In genomic region chr20:48722002-48722731, GRCh38 we compare ENCODE assay signal across 8 cellular contexts.
DNase-seq lines count a peak whose midpoint lies in the region; ATAC-seq and TF ChIP-seq lines count a peak whose summit lies in the region.

No MANE protein-coding gene starts in this region.

- DNase-seq in UCSD-AML1 (lab: John Stamatoyannopoulos, UW; ENCODE audit: unreplicated experiment) (peak; percentile 65), cardiac septum (ENCODE audit: low spot score) (peak; percentile 85), GM13976 (ENCODE audit: low spot score) (no peak)
- no peak for DNase-seq in stimulated activated CD4-positive, alpha-beta T cell treated with anti-CD3 and anti-CD28 coated beads, Interleukin-1b, Interleukin-23, amount 100 ng/mL, for 48 hours

- no peak for TF ChIP-seq CTCF in GM13976 (IDR thresholded peaks at IDR 0.05; ENCODE audit: borderline replicate concordance, control extremely low read depth, extremely low read depth, insufficient read depth, missing control alignments)

- ATAC-seq in GM21423 (IDR thresholded peaks at IDR 0.05; ENCODE audit: unreplicated experiment) (peak; percentile 40), HG03175 (IDR thresholded peaks at IDR 0.05; ENCODE audit: unreplicated experiment) (no peak), GM18502 (IDR thresholded peaks at IDR 0.05; ENCODE audit: poor library complexity, unreplicated experiment) (no peak)
- peak; percentile 80 for ATAC-seq in stimulated activated memory B cell treated with anti-CD40 and anti-IgM and Interleukin-4, amounts not matched to agents 10 μg/mL and 1 μg/mL and 100 μg/mL, for 72 hours

- H3K4me3 Mint-ChIP-seq in stimulated activated memory B cell treated with anti-CD40 and anti-IgM and Interleukin-4, amounts not matched to agents 10 μg/mL and 1 μg/mL and 100 μg/mL, for 72 hours = peak overlapping the region; percentile 62

- intact Hi-C loops in cardiac septum (cut with DNase I) = no loop called here

- peaks cover 62% of the 10 kb centered on the region for H3K36me3 Mint-ChIP-seq in stimulated activated memory B cell treated with anti-CD40 and anti-IgM and Interleukin-4, amounts not matched to agents 10 μg/mL and 1 μg/mL and 100 μg/mL, for 72 hours

- in situ Hi-C loops in GM13976 (cut with MboI; ENCODE audit: low sequenced_read_pairs, unreplicated experiment) = no loop called here

- no peaks in the 10 kb centered on the region for H3K9me3 Mint-ChIP-seq in stimulated activated memory B cell treated with anti-CD40 and anti-IgM and Interleukin-4, amounts not matched to agents 10 μg/mL and 1 μg/mL and 100 μg/mL, for 72 hours

- peak overlapping the region; percentile 94 for H3K27ac Mint-ChIP-seq in stimulated activated memory B cell treated with anti-CD40 and anti-IgM and Interleukin-4, amounts not matched to agents 10 μg/mL and 1 μg/mL and 100 μg/mL, for 72 hours

- H3K27me3 Mint-ChIP-seq in stimulated activated memory B cell treated with anti-CD40 and anti-IgM and Interleukin-4, amounts not matched to agents 10 μg/mL and 1 μg/mL and 100 μg/mL, for 72 hours = no peaks in the 10 kb centered on the region

- peaks cover 88% of the 10 kb centered on the region for H3K4me1 Mint-ChIP-seq in stimulated activated memory B cell treated with anti-CD40 and anti-IgM and Interleukin-4, amounts not matched to agents 10 μg/mL and 1 μg/mL and 100 μg/mL, for 72 hours

Comparison
In these comparisons a context has a peak if more than half of its experiments do, and no peak if none do; other contexts are left out.
1. ATAC-seq: peak in GM21423 (single experiment) and stimulated activated memory B cell treated with anti-CD40 and anti-IgM and Interleukin-4, amounts not matched to agents 10 μg/mL and 1 μg/mL and 100 μg/mL, for 72 hours (single experiment); none in HG03175 (single experiment) and GM18502 (single experiment).
2. DNase-seq: peak in UCSD-AML1 (single experiment) and cardiac septum (single experiment); none in stimulated activated CD4-positive, alpha-beta T cell treated with anti-CD3 and anti-CD28 coated beads, Interleukin-1b, Interleukin-23, amount 100 ng/mL, for 48 hours (single experiment) and GM13976 (single experiment).